In genomic region chr1:99647460-99647859, GRCh38 we compare ENCODE assay signal across 11 cellular contexts. TPM values are rescaled to one million over a fixed set of nuclear protein-coding genes. Genes with fewer than 3 reads are reported as not detected.
DNase-seq lines count a peak whose midpoint lies in the region; ATAC-seq and TF ChIP-seq lines count a peak whose summit lies in the region.
"Had no signal": no experiment of that assay in that cellular context is flagged by ENCODE, and none has a peak within 500 bp of the region (broad histone marks: within the 10 kb centered on the region; RNA-seq: fewer than 3 reads in every experiment).

No MANE protein-coding gene starts in this region.

- H3K27ac ChIP-seq in esophagus muscularis mucosa (replicated peaks in 1 of 4) (peak overlapping the region; percentile 76 to 84 (median 81)), mesendoderm (ENCODE audit: low read depth, low read length) (no peak overlapping the region), thyroid gland (peak overlapping the region; percentile 70 to 86 (median 71)), H9 (ENCODE audit: insufficient read length, low read depth, low read length) (no peak overlapping the region)

- H3K18ac ChIP-seq in mesendoderm (ENCODE audit: low read length) (no peak overlapping the region), H9 (ENCODE audit: insufficient read length, low read depth, low read length) (no peak overlapping the region)

- H3K27me3 ChIP-seq in esophagus muscularis mucosa (no peaks in the 10 kb centered on the region), mesendoderm (ENCODE audit: insufficient read depth, low read length, poor library complexity) (no peaks in the 10 kb centered on the region), thyroid gland (no peaks in the 10 kb centered on the region), H9 (ENCODE audit: insufficient read depth, low read length) (no peaks in the 10 kb centered on the region)

- H4K20me1 ChIP-seq in H9 (ENCODE audit: control insufficient read depth, insufficient read depth, insufficient read length) = no peaks in the 10 kb centered on the region

- no peak overlapping the region for H3K27ac Mint-ChIP-seq in H9

- H2BK120ac ChIP-seq in mesendoderm (ENCODE audit: low read depth, low read length) (no peak overlapping the region), H9 (ENCODE audit: low read depth, low read length, poor library complexity, severe bottlenecking) (no peak overlapping the region)

- no peaks in the 10 kb centered on the region for H3K9me3 ChIP-seq in esophagus muscularis mucosa
- H3K9me3 ChIP-seq in thyroid gland = no peaks in the 10 kb centered on the region
- no peaks in the 10 kb centered on the region for H3K9me3 ChIP-seq in H9 (ENCODE audit: control insufficient read depth, low read depth, low read length)

- H3K23ac ChIP-seq in mesendoderm (ENCODE audit: low read length) = no peak overlapping the region
- H3K23ac ChIP-seq in H9 (ENCODE audit: insufficient read length, low read depth, low read length) = no peak overlapping the region

- H3K27me3 Mint-ChIP-seq in H9 (ENCODE audit: low read depth) = no peaks in the 10 kb centered on the region; the same call in 1 of the 2 replicates

- H3K4me2 ChIP-seq in mesendoderm (ENCODE audit: low read length) = no peak overlapping the region
- H3K4me2 ChIP-seq in H9 (ENCODE audit: insufficient read depth, insufficient read length, low read length) = no peak overlapping the region

- TF ChIP-seq POLR2A in esophagus muscularis mucosa (IDR thresholded peaks at IDR 0.05; ENCODE audit: low read depth) = no peak
- TF ChIP-seq POLR2A in thyroid gland (IDR thresholded peaks at IDR 0.05) = no peak

- H2BK5ac ChIP-seq in mesendoderm (ENCODE audit: low read length) (no peak overlapping the region), H9 (ENCODE audit: insufficient read length, low read length) (no peak overlapping the region)

- intact Hi-C loops in esophagus muscularis mucosa (cut with DNase I) (loop anchor here (5.0 kb wide), 1 partner anchor 40 kb away; no protein-coding TSS in a partner anchor), thyroid gland (cut with DNase I) (no loop called here)

- no peaks in the 10 kb centered on the region for H3K36me3 Mint-ChIP-seq in H9 (ENCODE audit: insufficient read depth in 1 of 3, low read depth in 3 of 3)

- H3K79me2 ChIP-seq in mesendoderm (ENCODE audit: control insufficient read depth, insufficient read depth, low read length) = no peaks in the 10 kb centered on the region
- no peaks in the 10 kb centered on the region for H3K79me2 ChIP-seq in H9 (ENCODE audit: insufficient read depth, low read length)

- H4K8ac ChIP-seq in mesendoderm (ENCODE audit: low read depth, low read length) (peak overlapping the region; percentile 13), H9 (replicated peaks; ENCODE audit: insufficient read length, low read depth, low read length) (no peak overlapping the region)

- H3K14ac ChIP-seq in H9 (ENCODE audit: insufficient read depth, low read length) = no peak overlapping the region

- H3K4me3 ChIP-seq in esophagus muscularis mucosa (peak overlapping the region; percentile 42 to 59 (median 54)), mesendoderm (ENCODE audit: low read length) (no peak overlapping the region), thyroid gland (replicated peaks in 1 of 3) (peak overlapping the region in 1 of 3 donors; percentile 4)

- no peak overlapping the region for H2AFZ ChIP-seq in H9 (ENCODE audit: low read length)

- H3K79me1 ChIP-seq in mesendoderm (ENCODE audit: low read length) = no peaks in the 10 kb centered on the region
- H3K79me1 ChIP-seq in H9 (ENCODE audit: insufficient read depth, low read depth, low read length, poor library complexity, severe bottlenecking) = no peaks in the 10 kb centered on the region

- TF ChIP-seq CTCF in esophagus muscularis mucosa (IDR thresholded peaks at IDR 0.05) = no peak
- TF ChIP-seq CTCF in thyroid gland (IDR thresholded peaks at IDR 0.05) = no peak
- TF ChIP-seq CTCF in H9 (conservative IDR thresholded peaks at IDR 0.05) = no peak

- H3K9me3 Mint-ChIP-seq in H9 = no peaks in the 10 kb centered on the region

- no peak overlapping the region for H2BK12ac ChIP-seq in H9 (ENCODE audit: insufficient read length, low read depth, low read length)

- 45% methylated on average over 4 of the region's 4 CpGs for WGBS in esophagus muscularis mucosa
- no CpG with 5 or more reads among the region's 4 CpGs for WGBS in mesendoderm (ENCODE audit: extremely low coverage, insufficient coverage, low lambda C conversion rate)
- 44 to 68% methylated on average over 4 of the region's 4 CpGs for WGBS in thyroid gland, 2 donors
- WGBS in H9 (ENCODE audit: extremely low coverage, insufficient read length, low lambda C conversion rate) = no CpG with 5 or more reads among the region's 4 CpGs

- peaks cover 0 to 5% (median 0%) of the 10 kb centered on the region in 4 donors for H3K36me3 ChIP-seq in esophagus muscularis mucosa
- no peaks in the 10 kb centered on the region for H3K36me3 ChIP-seq in mesendoderm (ENCODE audit: control insufficient read depth, insufficient read depth, low read length)
- H3K36me3 ChIP-seq in thyroid gland = no peaks in the 10 kb centered on the region

- TF ChIP-seq EP300 in esophagus muscularis mucosa (IDR thresholded peaks at IDR 0.05) = no peak

- H3K56ac ChIP-seq in mesendoderm (ENCODE audit: low read length) = no peak overlapping the region
- H3K56ac ChIP-seq in H9 (ENCODE audit: insufficient read length, low read depth, low read length) = no peak overlapping the region

- H4K5ac ChIP-seq in mesendoderm (ENCODE audit: low read length) = no peak overlapping the region
- no peak overlapping the region for H4K5ac ChIP-seq in H9 (ENCODE audit: insufficient read length, low read depth, low read length)

- H2BK20ac ChIP-seq in H9 (ENCODE audit: low read depth, low read length, poor library complexity, severe bottlenecking) = no peak overlapping the region

- no peak overlapping the region for H3K4me3 Mint-ChIP-seq in H9

- CTCF ChIA-PET in HEK293T (lab: Yijun Ruan, JAX) = no interaction called here

- H3K4me1 ChIP-seq in esophagus muscularis mucosa = peaks cover 42 to 91% (median 77%) of the 10 kb centered on the region in 4 donors
- H3K4me1 ChIP-seq in mesendoderm (ENCODE audit: control insufficient read depth, low read depth, low read length) = peaks cover 6% of the 10 kb centered on the region
- peaks cover 37 to 38% of the 10 kb centered on the region in 2 donors for H3K4me1 ChIP-seq in thyroid gland
- H3K4me1 ChIP-seq in H9 (ENCODE audit: insufficient read depth, low read length) = peaks cover 4% of the 10 kb centered on the region

- DNase-seq in DMS 273 (lab: John Stamatoyannopoulos, UW; ENCODE audit: unreplicated experiment) (peak; percentile 26), DMS 273 treated with DMSO at 0.1 percent for 48 hours (lab: John Stamatoyannopoulos, UW) (no peak), esophagus muscularis mucosa (ENCODE audit: extremely low spot score) (no peak), mesendoderm (no peak), thyroid gland (no peak), H9 (no peak), HEK293T (ENCODE audit: extremely low spot score) (no peak)
- DNase-seq: 8988T, activated T-cell treated with anti-CD3 and anti-CD28 coated beads for 4 hours, NCI-H2171 had no signal

- no peak overlapping the region for H2BK15ac ChIP-seq in mesendoderm (replicated peaks; ENCODE audit: low read depth)
- no peak overlapping the region for H2BK15ac ChIP-seq in H9 (ENCODE audit: low read depth, low read length)

- no peak overlapping the region for H4K91ac ChIP-seq in H9 (ENCODE audit: insufficient read length, low read depth, low read length)

- peaks cover 42 to 49% of the 10 kb centered on the region in 2 experiments for H3K4me1 Mint-ChIP-seq in H9

- H3K9ac ChIP-seq in mesendoderm (ENCODE audit: low read length) (no peak overlapping the region), H9 (ENCODE audit: extremely low read depth, insufficient read length, low read length) (no peak overlapping the region)

- no peak overlapping the region for H3T11ph ChIP-seq in H9 (ENCODE audit: low read length)

- H3K23me2 ChIP-seq in H9 (ENCODE audit: insufficient read length, low read depth, low read length, poor library complexity, severe bottlenecking) = no peaks in the 10 kb centered on the region

- ATAC-seq in HG03025 (IDR thresholded peaks at IDR 0.05; ENCODE audit: low FRiP score, unreplicated experiment) = no peak

- H3K4ac ChIP-seq in mesendoderm (ENCODE audit: low read depth, low read length) (no peak overlapping the region), H9 (ENCODE audit: low read depth, low read length) (no peak overlapping the region)

- H2AK5ac ChIP-seq in mesendoderm (ENCODE audit: low read length) (no peak overlapping the region), H9 (ENCODE audit: insufficient read length, low read length) (no peak overlapping the region)

- POLR2A ChIA-PET in HEK293T (lab: Yijun Ruan, JAX) = no interaction called here

TF ChIP-seq in HEK293T, 16 proteins besides CTCF, POLR2A, EP300 and RAD21:
- no peak for TF ChIP-seq HDGF (IDR thresholded peaks at IDR 0.05; ENCODE audit: borderline replicate concordance)
- TF ChIP-seq SUZ12 (IDR thresholded peaks at IDR 0.05) = no peak
- no peak for TF ChIP-seq FOXK2 (IDR thresholded peaks at IDR 0.05)
- TF ChIP-seq ZNF384 (IDR thresholded peaks at IDR 0.05) = no peak
- TF ChIP-seq BHLHE40 (IDR thresholded peaks at IDR 0.05; ENCODE audit: borderline replicate concordance) = no peak
- no peak for TF ChIP-seq ARNT (IDR thresholded peaks at IDR 0.05)
- no peak for TF ChIP-seq LEF1 (IDR thresholded peaks at IDR 0.05; ENCODE audit: borderline replicate concordance)
- no peak for TF ChIP-seq SP1 (IDR thresholded peaks at IDR 0.05)
- no peak for TF ChIP-seq PKNOX1 (IDR thresholded peaks at IDR 0.05)
- TF ChIP-seq FOXM1 (IDR thresholded peaks at IDR 0.05; ENCODE audit: borderline replicate concordance) = no peak
- no peak for TF ChIP-seq NFRKB (IDR thresholded peaks at IDR 0.05)
- no peak for TF ChIP-seq L3MBTL2 (conservative IDR thresholded peaks at IDR 0.05)
- no peak for TF ChIP-seq FOXA1 (IDR thresholded peaks at IDR 0.05)
- TF ChIP-seq TARDBP (IDR thresholded peaks at IDR 0.05) = no peak
- TF ChIP-seq ELF4 (IDR thresholded peaks at IDR 0.05) = no peak
- no peak for TF ChIP-seq CTBP1 (IDR thresholded peaks at IDR 0.05; ENCODE audit: borderline replicate concordance)

RNA-seq across cellular contexts. Expression of gene PALMD, which starts 1.5 kb away (rescaled TPM):
- 10 to 100 TPM; 15.4 to 33.0 (median 27.5) TPM for total RNA-seq in esophagus muscularis mucosa
- 0.04 TPM for polyA plus RNA-seq in mesendoderm (2013, experiment 1 of 2)
- polyA plus RNA-seq in mesendoderm (2013, experiment 2 of 2) = 0.10 TPM
- total RNA-seq in thyroid gland = 10 to 100 TPM in 2 of 4 donors, 1 to 10 TPM in 2; 6.9 to 14.1 (median 11.2) TPM
- not detected in 2 replicates for total RNA-seq in H9 (2021)

Comparison
In these comparisons a context has a peak if more than half of its experiments do, and no peak if none do; other contexts are left out.
1. H3K27ac ChIP-seq: peak in esophagus muscularis mucosa (4 of 4) and thyroid gland (3 of 3); none in mesendoderm (single experiment) and H9 (single experiment).